In the genomic region with DNA sequence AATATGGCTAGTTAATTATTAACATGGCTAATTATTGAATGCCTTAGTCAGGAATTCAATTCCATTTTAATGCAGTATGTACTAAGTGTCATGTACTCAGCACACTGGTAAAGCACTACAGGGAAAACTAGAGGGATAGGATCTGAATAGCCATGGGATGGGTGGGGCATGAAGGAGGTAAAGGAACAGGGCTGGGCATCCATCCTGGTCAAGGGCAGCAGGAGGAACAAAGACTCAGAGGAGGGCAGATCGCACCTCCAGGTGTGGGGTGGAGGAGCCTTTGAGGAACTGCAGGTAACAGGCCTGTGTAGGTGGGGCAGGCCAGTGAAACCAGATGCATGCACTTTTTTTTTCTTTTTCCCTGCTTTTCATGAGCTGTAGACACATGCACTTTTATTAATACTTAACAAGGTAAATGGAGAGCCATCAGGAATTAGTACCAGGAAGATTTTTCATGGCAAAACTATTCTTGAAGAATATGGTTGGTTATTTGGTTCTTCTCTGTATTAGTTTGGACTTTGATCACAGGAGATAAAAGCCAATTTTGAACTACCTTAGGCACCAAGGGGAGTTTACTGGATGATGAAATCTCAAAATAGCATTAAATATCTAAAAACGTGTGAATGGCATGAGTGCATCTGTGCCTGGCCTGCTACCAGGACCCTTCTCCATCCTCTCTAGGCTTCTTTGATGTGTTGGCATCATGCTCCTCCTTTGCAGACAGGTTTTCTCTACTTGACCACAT, we compare ENCODE assay signal across 24 cellular contexts.
"Had no signal": no experiment of that assay in that cellular context is flagged by ENCODE, and none has a peak within 500 bp of the region (broad histone marks: within the 10 kb centered on the region; RNA-seq: fewer than 3 reads in every experiment).

No MANE protein-coding gene starts in this region.

- H3K79me2 ChIP-seq: parathyroid adenoma had no signal

- FAIRE-seq: kidney, urothelium cell line had no signal

- H3K27me3 ChIP-seq: right atrium auricular region, transverse colon had no signal

- H3K9ac ChIP-seq: parathyroid adenoma had no signal

- H3K27ac ChIP-seq: coronary artery, left ventricle myocardium inferior, parathyroid adenoma, psoas muscle, right atrium auricular region, transverse colon, VCaP had no signal

- H3K4me3 Mint-ChIP-seq: activated naive CD8-positive, alpha-beta T cell; effector memory CD8-positive, alpha-beta T cell; immature natural killer cell; naive B cell had no signal

- H3K4me3 ChIP-seq: coronary artery, left ventricle myocardium inferior, psoas muscle, right atrium auricular region, transverse colon had no signal

- H3K4me1 ChIP-seq: left ventricle myocardium inferior, parathyroid adenoma, right atrium auricular region had no signal

- H3K9me3 Mint-ChIP-seq: effector memory CD8-positive, alpha-beta T cell; immature natural killer cell; naive B cell had no signal

- H2AFZ ChIP-seq: parathyroid adenoma had no signal

- H3K27ac Mint-ChIP-seq: activated naive CD8-positive, alpha-beta T cell; effector memory CD8-positive, alpha-beta T cell; immature natural killer cell had no signal

- H3K36me3 Mint-ChIP-seq: naive B cell had no signal

- H3K27me3 Mint-ChIP-seq: activated naive CD8-positive, alpha-beta T cell; effector memory CD8-positive, alpha-beta T cell; naive B cell had no signal

- H3K9me3 ChIP-seq: left ventricle myocardium inferior, psoas muscle, right atrium auricular region, transverse colon had no signal

- ATAC-seq: activated CD4-positive, CD25-positive, alpha-beta regulatory T cell treated with anti-CD3 and anti-CD28 coated beads, Interleukin-2, amount 50 U/mL, for 24 hours; effector memory CD8-positive, alpha-beta T cell; psoas muscle had no signal

- H3K4me1 Mint-ChIP-seq: immature natural killer cell had no signal

- DNase-seq: activated CD4-positive, alpha-beta T cell treated with anti-CD3 and anti-CD28 coated beads for 48 hours; activated CD4-positive, alpha-beta T cell treated with anti-CD3 and anti-CD28 coated beads, Interleukin-2, amount 50 U/mL, for 48 hours; activated CD8-positive, alpha-beta memory T cell treated with anti-CD3 and anti-CD28 coated beads for 24 hours; activated effector memory CD4-positive, alpha-beta T cell treated with Interleukin-2 at 50 U/mL for 16 hours; activated naive CD4-positive, alpha-beta T cell treated with Interleukin-2 at 50 U/mL for 16 hours; anterior cingulate cortex; effector memory CD8-positive, alpha-beta T cell; head of caudate nucleus; hippocampal formation; immature natural killer cell; kidney; left ventricle myocardium inferior; naive B cell; psoas muscle; stimulated activated CD4-positive, alpha-beta T cell treated with anti-CD3 and anti-CD28 coated beads, Interleukin-2, amount 100 ng/mL, for 48 hours; stimulated activated naive CD4-positive, alpha-beta T cell treated with Interleukin-2 at 50 U/mL for 16 hours; transverse colon had no signal
